Comparison of ENCODE assay signal across 11 cellular contexts in genomic region chr2:217919781-217920351, GRCh38.
A peak's percentile ranks its signal among the peaks of the same experiment; 100 is the strongest.
DNase-seq lines count a peak whose midpoint lies in the region; TF ChIP-seq lines count a peak whose summit lies in the region.
"Had no signal": no experiment of that assay in that cellular context is flagged by ENCODE, and none has a peak within 500 bp of the region (broad histone marks: within the 10 kb centered on the region; RNA-seq: fewer than 3 reads in every experiment).

No MANE protein-coding gene starts in this region.

- peaks cover 79% of the 10 kb centered on the region for H3K4me1 Mint-ChIP-seq in nephron
- no peaks in the 10 kb centered on the region for H3K4me1 Mint-ChIP-seq in T-helper 2 cell treated with Interferon-gamma antibody and Interleukin-4, amounts not matched to agents 5 μg/mL and 100 μg/mL, for 36 hours (ENCODE audit: low read depth)
- H3K4me1 Mint-ChIP-seq: T-cell had no signal

- DNase-seq in NCI-H510A treated with DMSO at 0.1 percent for 48 hours (lab: John Stamatoyannopoulos, UW), result peak; percentile 27
- DNase-seq in NCI-H510A (lab: John Stamatoyannopoulos, UW), result no peak
- DNase-seq in fibroblast of pulmonary artery (ENCODE audit: low read depth), result peak; percentile 89
- no peak for DNase-seq in ecto neural progenitor cell (ENCODE audit: low spot score)
- no peak for DNase-seq in GM10266 (ENCODE audit: extremely low spot score)
- DNase-seq in activated CD8-positive, alpha-beta memory T cell treated with anti-CD3 and anti-CD28 coated beads for 24 hours, result no peak
- no peak for DNase-seq in T-helper 2 cell treated with Interferon-gamma antibody and Interleukin-4, amounts not matched to agents 5 μg/mL and 100 μg/mL, for 36 hours (ENCODE audit: low spot score)
- DNase-seq: 8988T, NCI-H446 treated with DMSO at 0.1 percent for 48 hours, T-cell had no signal

- H3K27me3 Mint-ChIP-seq in nephron (ENCODE audit: low read depth), result peaks cover 7% of the 10 kb centered on the region
- H3K27me3 Mint-ChIP-seq in T-helper 2 cell treated with Interferon-gamma antibody and Interleukin-4, amounts not matched to agents 5 μg/mL and 100 μg/mL, for 36 hours (ENCODE audit: low read depth), result no peaks in the 10 kb centered on the region

- H3K9me3 Mint-ChIP-seq in nephron, result no peaks in the 10 kb centered on the region
- no peaks in the 10 kb centered on the region for H3K9me3 Mint-ChIP-seq in T-helper 2 cell treated with Interferon-gamma antibody and Interleukin-4, amounts not matched to agents 5 μg/mL and 100 μg/mL, for 36 hours
- H3K9me3 Mint-ChIP-seq: T-cell had no signal

- no peak for TF ChIP-seq CTCF in fibroblast of pulmonary artery (IDR thresholded peaks at IDR 0.05; ENCODE audit: low read length, missing control alignments)
- TF ChIP-seq CTCF in nephron (IDR thresholded peaks at IDR 0.05; ENCODE audit: unreplicated experiment in 3 of 3), result no peak
- no peak for TF ChIP-seq CTCF in GM10266 (IDR thresholded peaks at IDR 0.05; ENCODE audit: control insufficient read depth, insufficient read depth, low read depth, missing control alignments)

- no peak overlapping the region for H3K4me3 Mint-ChIP-seq in nephron
- no peak overlapping the region for H3K4me3 Mint-ChIP-seq in T-helper 2 cell treated with Interferon-gamma antibody and Interleukin-4, amounts not matched to agents 5 μg/mL and 100 μg/mL, for 36 hours
- H3K4me3 Mint-ChIP-seq: T-cell had no signal

- peaks cover 4% of the 10 kb centered on the region for H3K36me3 Mint-ChIP-seq in nephron (ENCODE audit: low read depth)
- H3K36me3 Mint-ChIP-seq in T-helper 2 cell treated with Interferon-gamma antibody and Interleukin-4, amounts not matched to agents 5 μg/mL and 100 μg/mL, for 36 hours (ENCODE audit: low read depth), result no peaks in the 10 kb centered on the region
- H3K36me3 Mint-ChIP-seq: T-cell had no signal

- H3K27ac Mint-ChIP-seq in nephron, result peak overlapping the region in 2 of 3 experiments; percentile 56 to 70
- H3K27ac Mint-ChIP-seq in T-helper 2 cell treated with Interferon-gamma antibody and Interleukin-4, amounts not matched to agents 5 μg/mL and 100 μg/mL, for 36 hours, result no peak overlapping the region
- H3K27ac Mint-ChIP-seq: T-cell had no signal

- no peak overlapping the region for H3K4me3 ChIP-seq in fibroblast of pulmonary artery (replicated peaks; ENCODE audit: low read depth, low read length)

Comparison
In these comparisons a context has a peak if more than half of its experiments do, and no peak if none do; other contexts are left out.
1. DNase-seq: peak in NCI-H510A treated with DMSO at 0.1 percent for 48 hours (single experiment) and fibroblast of pulmonary artery (single experiment); none in NCI-H510A (single experiment), ecto neural progenitor cell (single experiment), GM10266 (single experiment), activated CD8-positive, alpha-beta memory T cell treated with anti-CD3 and anti-CD28 coated beads for 24 hours (single experiment) and T-helper 2 cell treated with Interferon-gamma antibody and Interleukin-4, amounts not matched to agents 5 μg/mL and 100 μg/mL, for 36 hours (single experiment).